Comparison of ENCODE assay signal across 13 cellular contexts in genomic region chr4:91198951-91199350, GRCh38.
DNase-seq lines count a peak whose midpoint lies in the region; ATAC-seq, FAIRE-seq and TF ChIP-seq lines count a peak whose summit lies in the region.
"Had no signal": no experiment of that assay in that cellular context is flagged by ENCODE, and none has a peak within 500 bp of the region (broad histone marks: within the 10 kb centered on the region; RNA-seq: fewer than 3 reads in every experiment).

No MANE protein-coding gene starts in this region.

- H3K9me3 ChIP-seq in breast epithelium (no peaks in the 10 kb centered on the region), H1 (ENCODE audit: insufficient read depth in 2 of 2, low read depth in 1 of 2, low read length in 1 of 2) (no peaks in the 10 kb centered on the region), subcutaneous abdominal adipose tissue (ENCODE audit: control insufficient read depth in 5 of 5, low read length in 5 of 5) (peaks cover 0 to 2% (median 0%) of the 10 kb centered on the region in 5 donors)

- no peak overlapping the region for H2BK15ac ChIP-seq in H1 (ENCODE audit: low read length)

- H3K4me3 Mint-ChIP-seq in MCF 10A (ENCODE audit: unreplicated experiment), result no peak overlapping the region

- H4K91ac ChIP-seq in H1 (replicated peaks; ENCODE audit: insufficient read length, low read length), result no peak overlapping the region

- H3K4me1 Mint-ChIP-seq in MCF 10A (ENCODE audit: insufficient read depth, unreplicated experiment), result no peaks in the 10 kb centered on the region

- no peak overlapping the region for H3K4me2 ChIP-seq in H1 (ENCODE audit: insufficient read depth in 1 of 2, low read depth in 2 of 2, low read length in 2 of 2)

- no peak for TF ChIP-seq CTCF in breast epithelium (IDR thresholded peaks at IDR 0.05)
- no peak for TF ChIP-seq CTCF in MCF 10A (IDR thresholded peaks at IDR 0.05; ENCODE audit: unreplicated experiment)
- no peak for TF ChIP-seq CTCF in H1 (IDR thresholded peaks at IDR 0.05; ENCODE audit: control extremely low read depth in 1 of 3, insufficient read depth in 1 of 3, low read depth in 1 of 3, low read length in 3 of 3)
- TF ChIP-seq CTCF in omental fat pad (IDR thresholded peaks at IDR 0.05), result no peak

- H3K14ac ChIP-seq in H1 (ENCODE audit: insufficient read length), result no peak overlapping the region

- H3K4me3 ChIP-seq in breast epithelium, result peak overlapping the region; percentile 17 to 50 (median 28)
- no peak overlapping the region for H3K4me3 ChIP-seq in H1 (ENCODE audit: extremely low read depth in 1 of 4, insufficient read depth in 2 of 4, low read depth in 3 of 4, low read length in 4 of 4)
- peak overlapping the region; percentile 30 to 68 (median 44) for H3K4me3 ChIP-seq in subcutaneous abdominal adipose tissue (ENCODE audit: low read depth in 1 of 5, low read length in 5 of 5)
- H3K4me3 ChIP-seq: skin epidermis had no signal

- no peak overlapping the region for H2BK20ac ChIP-seq in H1 (ENCODE audit: low read length)

- H3K36me3 ChIP-seq in breast epithelium (no peaks in the 10 kb centered on the region), H1 (ENCODE audit: control insufficient read depth in 2 of 4, insufficient read depth in 4 of 4, low read length in 3 of 4) (no peaks in the 10 kb centered on the region), subcutaneous abdominal adipose tissue (ENCODE audit: control insufficient read depth in 5 of 5, insufficient read depth in 5 of 5, low read length in 5 of 5) (no peaks in the 10 kb centered on the region)

- CTCF ChIA-PET in MCF 10A (lab: Yijun Ruan, JAX) (no interaction called here), H1 (lab: Charles Lee; ENCODE audit: partially characterized antibody) (interaction anchor here (0.8 to 1.2 kb wide), 3 partner anchors 8 to 37 kb away, joined by 3 to 6 read pairs (median 3); no protein-coding TSS in a partner anchor)

- H2BK120ac ChIP-seq in H1 (replicated peaks; ENCODE audit: low read depth, low read length), result no peak overlapping the region

- H3K79me1 ChIP-seq in H1 (ENCODE audit: low read depth, low read length), result no peaks in the 10 kb centered on the region

- no peak overlapping the region for H4K5ac ChIP-seq in H1 (ENCODE audit: insufficient read length, low read depth, low read length)

- no peak overlapping the region for H3K56ac ChIP-seq in H1 (replicated peaks; ENCODE audit: insufficient read length, low read depth, low read length)

- H3K27me3 Mint-ChIP-seq in MCF 10A (ENCODE audit: insufficient read depth, unreplicated experiment), result no peaks in the 10 kb centered on the region

- TF ChIP-seq RAD21 in H1 (IDR thresholded peaks at IDR 0.05 in 1 of 2, conservative IDR thresholded peaks at IDR 0.05 in 1 of 2; ENCODE audit: low read depth in 2 of 2, low read length in 2 of 2), result no peak

- H2BK12ac ChIP-seq in H1 (ENCODE audit: low read depth, low read length), result no peak overlapping the region

- TF ChIP-seq EP300 in H1 (IDR thresholded peaks at IDR 0.05; ENCODE audit: borderline replicate concordance in 1 of 2, low read depth in 2 of 2, low read length in 2 of 2), result no peak

- WGBS in H1 (ENCODE audit: extremely low coverage in 1 of 2, insufficient coverage in 1 of 2, insufficient read length in 1 of 2, insufficient replicate concordance in 2 of 2, low coverage in 1 of 2, low lambda C conversion rate in 2 of 2, missing lambda C conversion rate in 1 of 2), 2 experiments, result 92% methylated on average over 4 of the region's 4 CpGs; no CpG with 5 or more reads in 1 of the 2 experiments

- ATAC-seq in omental fat pad (ENCODE audit: low FRiP score), result no peak
- no peak for ATAC-seq in left colon
- ATAC-seq in GM19035 (IDR thresholded peaks at IDR 0.05; ENCODE audit: unreplicated experiment), result no peak
- ATAC-seq: Right ventricle myocardium inferior had no signal

- DNase-seq in breast epithelium (ENCODE audit: low spot score in 2 of 2) (no peak), MCF 10A (ENCODE audit: unreplicated experiment) (no peak), NAMALWA (ENCODE audit: low spot score) (peak; percentile 41), H1 (ENCODE audit: low read depth in 1 of 2, low spot score in 2 of 2) (no peak), omental fat pad (ENCODE audit: low spot score) (no peak), left colon (no peak)
- DNase-seq: activated CD4-positive, alpha-beta T cell treated with anti-CD3 and anti-CD28 coated beads for 4 hours; activated gamma-delta T cell; cortex of kidney had no signal

- H2AFZ ChIP-seq in H1 (ENCODE audit: low read length), result peak overlapping the region; percentile 42; the same call in 1 of the 2 replicates

- TF ChIP-seq POLR2A in breast epithelium (IDR thresholded peaks at IDR 0.05), result no peak
- no peak for TF ChIP-seq POLR2A in H1 (IDR thresholded peaks at IDR 0.05; ENCODE audit: control extremely low read depth in 1 of 2, low read depth in 2 of 2, low read length in 2 of 2)

- no peak overlapping the region for H4K8ac ChIP-seq in H1 (ENCODE audit: extremely low read depth, insufficient read depth, low read length)

- H3K27ac ChIP-seq in breast epithelium (no peak overlapping the region), H1 (ENCODE audit: low read depth, low read length) (no peak overlapping the region), subcutaneous abdominal adipose tissue (ENCODE audit: low read depth, low read length) (no peak overlapping the region)
- H3K27ac ChIP-seq: skin epidermis had no signal

- no peaks in the 10 kb centered on the region for H3K79me2 ChIP-seq in H1 (ENCODE audit: control insufficient read depth in 1 of 2, insufficient read depth in 2 of 2, low read length in 2 of 2)

- POLR2A ChIA-PET in MCF 10A (lab: Yijun Ruan, JAX), result interaction anchor here (0.6 kb wide), 1 partner anchor 1100 kb away, joined by 4 read pairs; no protein-coding TSS in a partner anchor
- POLR2A ChIA-PET in H1 (lab: Charles Lee; ENCODE audit: partially characterized antibody), result no interaction called here

- H3K4ac ChIP-seq in H1 (replicated peaks; ENCODE audit: insufficient read length, low read depth, low read length), result no peak overlapping the region

- FAIRE-seq in H1 (lab: Jason Lieb, UNC), result no peak

- intact Hi-C loops in breast epithelium (cut with DNase I; ENCODE audit: low total_unique reads), result no loop called here
- intact Hi-C loops in MCF 10A (cut with micrococcal nuclease), result no loop called here
- intact Hi-C loops in left colon (cut with DNase I, micrococcal nuclease), result no loop called here

- H3K27me3 ChIP-seq in breast epithelium (no peaks in the 10 kb centered on the region), H1 (replicated peaks in 1 of 4; ENCODE audit: control insufficient read depth in 3 of 4, extremely low read depth in 1 of 4, insufficient read depth in 3 of 4, low read length in 3 of 4) (no peaks in the 10 kb centered on the region), subcutaneous abdominal adipose tissue (ENCODE audit: control insufficient read depth in 5 of 5, insufficient read depth in 4 of 5, low read length in 5 of 5) (no peaks in the 10 kb centered on the region)

- no peak overlapping the region for H2AK5ac ChIP-seq in H1 (ENCODE audit: low read depth, low read length)

- H3K23ac ChIP-seq in H1 (ENCODE audit: insufficient read length), result no peak overlapping the region

- no peaks in the 10 kb centered on the region for H3K23me2 ChIP-seq in H1 (ENCODE audit: low read depth, low read length)

- H2BK5ac ChIP-seq in H1 (ENCODE audit: low read depth, low read length), result no peak overlapping the region

- no peaks in the 10 kb centered on the region for H4K20me1 ChIP-seq in H1 (replicated peaks in 1 of 2; ENCODE audit: control insufficient read depth in 1 of 2, insufficient read depth in 2 of 2, low read length in 2 of 2)

- no peaks in the 10 kb centered on the region for H3K36me3 Mint-ChIP-seq in MCF 10A (ENCODE audit: insufficient read depth, unreplicated experiment)

- BruUV-seq in MCF 10A (replicated peaks; lab: Mats Ljungman, UMichigan), result no TSS peak

- no peak overlapping the region for H3K18ac ChIP-seq in H1 (ENCODE audit: extremely low read depth, low read length)

- H3K9ac ChIP-seq in H1 (replicated peaks in 1 of 4; ENCODE audit: extremely low read depth in 1 of 4, low read depth in 3 of 4, low read length in 3 of 4) (no peak overlapping the region), subcutaneous abdominal adipose tissue (ENCODE audit: low read length in 5 of 5) (peak overlapping the region in 3 of 5 donors; percentile 0 to 16 (median 7))

- no peak overlapping the region for H3K27ac Mint-ChIP-seq in MCF 10A (ENCODE audit: low read depth, unreplicated experiment)

- H3K9me3 Mint-ChIP-seq in MCF 10A (ENCODE audit: unreplicated experiment), result no peaks in the 10 kb centered on the region

- H3K4me1 ChIP-seq in breast epithelium (no peaks in the 10 kb centered on the region), H1 (replicated peaks in 1 of 4; ENCODE audit: control insufficient read depth in 3 of 4, insufficient read depth in 4 of 4, low read length in 3 of 4) (no peaks in the 10 kb centered on the region; a peak in 1 of 7 replicates), subcutaneous abdominal adipose tissue (ENCODE audit: control insufficient read depth in 5 of 5, insufficient read depth in 5 of 5, low read length in 5 of 5) (no peaks in the 10 kb centered on the region)

TF ChIP-seq in H1, 55 proteins besides CTCF, POLR2A, EP300 and RAD21:
- TF ChIP-seq TEAD4 (IDR thresholded peaks at IDR 0.05; ENCODE audit: low read depth, low read length) (no peak), POU5F1 (IDR thresholded peaks at IDR 0.05; ENCODE audit: low read depth, low read length) (no peak), NRF1 (IDR thresholded peaks at IDR 0.05; ENCODE audit: low read depth, low read length) (no peak), HDAC2 (IDR thresholded peaks at IDR 0.05; ENCODE audit: borderline replicate concordance in 1 of 2, low read depth in 2 of 2, low read length in 2 of 2) (no peak), KDM5A (IDR thresholded peaks at IDR 0.05; ENCODE audit: low read length) (no peak), ZNF274 (IDR thresholded peaks at IDR 0.05; ENCODE audit: borderline replicate concordance, extremely low read depth, low read length) (no peak), RFX5 (IDR thresholded peaks at IDR 0.05; ENCODE audit: borderline replicate concordance, low read depth, low read length) (no peak), NANOG (IDR thresholded peaks at IDR 0.05; ENCODE audit: insufficient read depth, low read depth, low read length, poor library complexity, severe bottlenecking) (no peak), CBX5 (IDR thresholded peaks at IDR 0.05; ENCODE audit: low read depth, low read length) (no peak), RXRA (IDR thresholded peaks at IDR 0.05; ENCODE audit: insufficient read depth, low read depth, low read length) (no peak), CEBPB (IDR thresholded peaks at IDR 0.05; ENCODE audit: low read depth, low read length) (no peak), CBX8 (IDR thresholded peaks at IDR 0.05; ENCODE audit: borderline replicate concordance, low read depth, low read length) (no peak), SIRT6 (IDR thresholded peaks at IDR 0.05; ENCODE audit: low read length) (no peak), SIN3A (conservative IDR thresholded peaks at IDR 0.05 in 1 of 2, IDR thresholded peaks at IDR 0.05 in 1 of 2; ENCODE audit: low read depth in 1 of 2, low read length in 2 of 2) (no peak), JUND (IDR thresholded peaks at IDR 0.05; ENCODE audit: low read length) (no peak), BRCA1 (IDR thresholded peaks at IDR 0.05; ENCODE audit: low read depth, low read length) (no peak)
TF ChIP-seq in H1: peak in this region for 0.

Comparison
In these comparisons a context has a peak if more than half of its experiments do, and no peak if none do; other contexts are left out.
1. H3K4me3 ChIP-seq: peak in breast epithelium (3 of 3) and subcutaneous abdominal adipose tissue (5 of 5); none in H1 (0 of 4).
2. H3K9ac ChIP-seq: peak in subcutaneous abdominal adipose tissue (3 of 5); none in H1 (0 of 4).